2 cellular contexts compared by ENCODE assay signal in the genomic region with DNA sequence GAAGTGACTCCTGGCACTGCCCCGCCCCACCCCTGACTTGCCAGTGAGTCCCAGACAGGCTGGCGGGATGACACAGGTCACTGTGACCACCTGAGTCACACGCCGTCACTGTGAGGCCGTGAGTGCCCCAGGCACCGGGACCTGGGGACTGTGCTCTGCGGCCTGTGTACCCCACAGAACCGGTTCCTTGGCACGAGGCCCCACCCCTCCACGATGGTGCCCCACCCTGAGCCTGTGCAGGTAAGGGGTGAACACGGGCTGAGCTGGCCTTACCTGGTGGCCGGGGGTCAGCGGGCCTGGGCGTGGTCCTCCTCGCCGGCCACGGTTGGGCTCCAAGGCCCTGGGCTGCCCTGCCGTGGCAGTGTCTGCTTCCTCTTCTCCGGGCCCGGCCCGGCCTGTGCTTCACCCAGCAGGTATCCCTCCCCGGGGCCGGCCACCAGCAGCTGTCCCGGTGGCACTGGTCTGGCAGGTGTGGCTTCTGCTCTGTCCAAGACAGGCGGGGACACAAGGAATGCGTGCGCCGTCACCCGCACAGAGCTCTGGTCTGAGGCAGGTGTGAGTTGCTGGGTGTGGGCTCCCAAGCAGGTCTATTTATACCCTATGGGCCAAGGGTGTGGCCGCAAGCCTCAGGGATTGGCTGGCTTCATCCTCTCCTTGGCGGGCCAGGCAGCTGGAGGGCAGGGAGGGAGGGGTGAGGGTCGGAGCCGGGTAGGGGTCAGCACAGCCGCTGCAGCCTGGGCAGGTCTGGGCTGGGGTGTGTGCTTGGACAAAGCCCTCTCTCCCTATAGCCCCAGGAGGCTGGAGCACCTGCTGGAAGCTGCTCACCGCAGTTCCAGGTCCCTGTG.
TF ChIP-seq lines count a peak whose summit lies in the region.

Gene RNF223 (minus strand): TSS at position 564 of the 845 bp plus-strand sequence. CDS start 1,740 bp downstream, outside the sequence.

TF ChIP-seq in A549, 52 proteins besides CTCF, POLR2A, EP300 and RAD21 (continued from another document):
- TF ChIP-seq ZC3H11A (IDR thresholded peaks at IDR 0.05) = no peak
- no peak for TF ChIP-seq JUN (IDR thresholded peaks at IDR 0.05)
- TF ChIP-seq, protein P1, sequence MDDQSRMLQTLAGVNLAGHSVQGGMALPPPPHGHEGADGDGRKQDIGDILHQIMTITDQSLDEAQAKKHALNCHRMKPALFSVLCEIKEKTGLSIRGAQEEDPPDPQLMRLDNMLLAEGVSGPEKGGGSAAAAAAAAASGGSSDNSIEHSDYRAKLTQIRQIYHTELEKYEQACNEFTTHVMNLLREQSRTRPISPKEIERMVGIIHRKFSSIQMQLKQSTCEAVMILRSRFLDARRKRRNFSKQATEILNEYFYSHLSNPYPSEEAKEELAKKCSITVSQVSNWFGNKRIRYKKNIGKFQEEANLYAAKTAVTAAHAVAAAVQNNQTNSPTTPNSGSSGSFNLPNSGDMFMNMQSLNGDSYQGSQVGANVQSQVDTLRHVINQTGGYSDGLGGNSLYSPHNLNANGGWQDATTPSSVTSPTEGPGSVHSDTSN (IDR thresholded peaks at IDR 0.05) = no peak
- no peak for TF ChIP-seq MAZ (IDR thresholded peaks at IDR 0.05; ENCODE audit: borderline replicate concordance, low read depth, low read length)
- no peak for TF ChIP-seq NPAS2 (CRISPR knock-in tag; IDR thresholded peaks at IDR 0.05; ENCODE audit: borderline replicate concordance)
- TF ChIP-seq CBX2 (IDR thresholded peaks at IDR 0.05; ENCODE audit: borderline replicate concordance, low read depth) = no peak
- TF ChIP-seq HOXB5 (CRISPR knock-in tag; IDR thresholded peaks at IDR 0.05) = no peak
TF ChIP-seq in A549: peak in this region for 0.

TF ChIP-seq in HCT116, 20 proteins besides CTCF, POLR2A, EP300 and RAD21 (continued from another document):
- TF ChIP-seq EZH2phosphoT487 (IDR thresholded peaks at IDR 0.05; ENCODE audit: borderline replicate concordance) = no peak
- TF ChIP-seq CEBPB (IDR thresholded peaks at IDR 0.05; ENCODE audit: low read depth) = no peak
- no peak for TF ChIP-seq CBX3 (IDR thresholded peaks at IDR 0.05; ENCODE audit: low read depth)
- peak; percentile 57 for TF ChIP-seq ZFX (IDR thresholded peaks at IDR 0.05)
- TF ChIP-seq SRF (IDR thresholded peaks at IDR 0.05; ENCODE audit: low read depth) = no peak
- TF ChIP-seq JUND (IDR thresholded peaks at IDR 0.05) = no peak
- TF ChIP-seq POLR2AphosphoS5 (IDR thresholded peaks at IDR 0.05; ENCODE audit: low read depth, low read length) = peak; percentile 98
